ENCODE assay signal across 20 cellular contexts in the genomic region with DNA sequence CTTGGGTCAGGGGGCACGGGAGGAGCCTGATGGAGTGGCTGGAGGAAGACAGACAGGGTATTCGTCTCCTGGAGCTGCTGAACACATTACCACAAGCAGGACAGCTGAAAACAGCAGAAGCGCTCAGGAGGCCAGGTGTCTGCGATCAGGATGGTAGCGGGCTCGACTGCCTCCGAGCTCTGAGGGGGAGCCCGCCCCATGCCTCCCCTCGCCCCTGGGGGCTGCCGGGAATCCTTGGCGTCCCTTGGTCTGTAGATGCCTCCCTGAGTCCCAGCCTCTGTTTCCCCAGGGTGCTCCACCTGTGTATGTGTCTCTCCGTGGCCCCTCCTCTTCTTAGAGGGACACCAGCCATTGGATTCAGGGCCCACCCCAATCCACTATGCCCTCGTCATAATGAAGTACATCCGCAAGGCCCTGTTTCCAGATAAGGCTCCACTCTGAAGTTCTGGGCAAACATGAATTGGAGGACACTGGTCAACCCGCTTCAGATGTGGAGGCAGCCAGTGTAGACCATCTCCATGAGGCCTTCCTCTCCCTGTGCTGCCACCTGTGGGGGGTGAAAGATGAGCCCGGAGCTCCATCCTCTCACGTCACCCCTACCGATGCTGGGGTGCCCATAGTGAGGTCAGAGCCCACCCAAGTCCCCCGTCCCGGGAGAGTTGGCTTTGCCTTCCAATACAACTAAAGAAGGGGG.
DNase-seq lines count a peak whose midpoint lies in the region; ATAC-seq, FAIRE-seq and TF ChIP-seq lines count a peak whose summit lies in the region.
"Had no signal": no experiment of that assay in that cellular context is flagged by ENCODE, and none has a peak within 500 bp of the region (broad histone marks: within the 10 kb centered on the region; RNA-seq: fewer than 3 reads in every experiment).

No MANE protein-coding gene starts in this region.

- peaks cover 11% of the 10 kb centered on the region for H4K20me1 ChIP-seq in K562 (replicated peaks; ENCODE audit: control insufficient read depth, insufficient read depth, low read length)

- TF ChIP-seq RAD21 in K562 (CRISPR knock-in tag; conservative IDR thresholded peaks at IDR 0.05 in 1 of 2, IDR thresholded peaks at IDR 0.05 in 1 of 2), result no peak

- no peak for TF ChIP-seq POLR2A in K562 (conservative IDR thresholded peaks at IDR 0.05)
- no peak for TF ChIP-seq POLR2A in uterus (IDR thresholded peaks at IDR 0.05)
- TF ChIP-seq POLR2A in body of pancreas (IDR thresholded peaks at IDR 0.05), result no peak

- intact Hi-C loops in right cardiac atrium (cut with DNase I) (loop anchor here in 1 of 4 donors (10.0 kb wide), 1 partner anchor 94 kb away; no protein-coding TSS in a partner anchor), heart right ventricle (cut with DNase I) (no loop called here), K562 (cut with micrococcal nuclease) (no loop called here), uterus (cut with DNase I; ENCODE audit: low total_unique reads) (no loop called here), body of pancreas (cut with DNase I) (no loop called here)

- no peak overlapping the region for H3K27ac ChIP-seq in right cardiac atrium (ENCODE audit: low read length)
- H3K27ac ChIP-seq in heart right ventricle, result no peak overlapping the region
- H3K27ac ChIP-seq in K562 (ENCODE audit: extremely low read depth, low read depth, low read length), result no peak overlapping the region
- H3K27ac ChIP-seq in uterus, result peak overlapping the region; percentile 53 to 58
- no peak overlapping the region for H3K27ac ChIP-seq in body of pancreas
- H3K27ac ChIP-seq: HL-60 had no signal

- no peak for FAIRE-seq in K562 (lab: Jason Lieb, UNC)
- FAIRE-seq: RCC 7860 had no signal

- POLR2A ChIA-PET in K562 (lab: Yijun Ruan, JAX), result interaction anchor here (0.7 to 1.1 kb wide), 2 partner anchors 11 to 12 kb away, joined by 3 read pairs; no protein-coding TSS in a partner anchor

- H2AFZ ChIP-seq in K562 (ENCODE audit: low read depth, low read length), result no peak overlapping the region

- no peak overlapping the region for H3K4me3 ChIP-seq in right cardiac atrium (ENCODE audit: low read length)
- H3K4me3 ChIP-seq in heart right ventricle, result no peak overlapping the region
- no peak overlapping the region for H3K4me3 ChIP-seq in K562
- no peak overlapping the region for H3K4me3 ChIP-seq in uterus
- H3K4me3 ChIP-seq in body of pancreas, result no peak overlapping the region

- 92% methylated on average over 20 of the region's 20 CpGs for WGBS in right cardiac atrium
- WGBS in heart right ventricle, 2 donors, result 94 to 98% methylated on average over 20 of the region's 20 CpGs
- WGBS in K562 (ENCODE audit: insufficient coverage, low coverage, missing lambda C conversion rate), result 11% methylated on average over 20 of the region's 20 CpGs
- WGBS in body of pancreas, 2 donors, result 82 to 94% methylated on average over 16 to 20 of the region's 20 CpGs

- H3K4me2 ChIP-seq in K562 (ENCODE audit: insufficient read depth, low read length), result no peak overlapping the region

- ATAC-seq in right cardiac atrium, result no peak
- no peak for ATAC-seq in heart right ventricle
- no peak for ATAC-seq in K562
- peak; percentile 8 for ATAC-seq in omental fat pad (ENCODE audit: low FRiP score)
- no peak for ATAC-seq in body of pancreas

- CTCF ChIA-PET in K562 (lab: Yijun Ruan, JAX; ENCODE audit: low intra/inter-chr PET ratio), result no interaction called here

- in situ Hi-C loops in K562 (cut with MboI), result no loop called here

- H3K9ac ChIP-seq in K562 (ENCODE audit: insufficient read depth in 1 of 2, low read depth in 2 of 2, low read length in 2 of 2), result no peak overlapping the region

- no peaks in the 10 kb centered on the region for H3K27me3 ChIP-seq in right cardiac atrium (ENCODE audit: control insufficient read depth, insufficient read depth)
- no peaks in the 10 kb centered on the region for H3K27me3 ChIP-seq in heart right ventricle
- peaks cover 50 to 89% of the 10 kb centered on the region in 2 experiments; a peak in 4 of 5 replicates for H3K27me3 ChIP-seq in K562 (ENCODE audit: control insufficient read depth in 2 of 2, insufficient read depth in 2 of 2, low read length in 2 of 2)
- no peaks in the 10 kb centered on the region for H3K27me3 ChIP-seq in uterus
- H3K27me3 ChIP-seq in body of pancreas, result no peaks in the 10 kb centered on the region

- H3K4me1 ChIP-seq in right cardiac atrium (ENCODE audit: control insufficient read depth, insufficient read depth, low read length), result no peaks in the 10 kb centered on the region
- peaks cover 0 to 30% (median 14%) of the 10 kb centered on the region in 9 donors for H3K4me1 ChIP-seq in heart right ventricle
- peaks cover 0 to 4% of the 10 kb centered on the region in 2 experiments; a peak in 1 of 5 replicates for H3K4me1 ChIP-seq in K562 (replicated peaks in 1 of 2; ENCODE audit: control insufficient read depth in 2 of 2, insufficient read depth in 2 of 2, low read length in 2 of 2)
- peaks cover 5% of the 10 kb centered on the region in 2 donors for H3K4me1 ChIP-seq in uterus
- peaks cover 6% of the 10 kb centered on the region for H3K4me1 ChIP-seq in body of pancreas

- no peak for TF ChIP-seq EP300 in K562 (IDR thresholded peaks at IDR 0.05; ENCODE audit: low read length)

- no peaks in the 10 kb centered on the region for H3K9me1 ChIP-seq in K562 (ENCODE audit: control insufficient read depth, insufficient read depth, low read length)

- no TSS peak for BruUV-seq in K562 (replicated peaks; lab: Mats Ljungman, UMichigan)

- peaks cover 0 to 40% (median 14%) of the 10 kb centered on the region in 9 donors for H3K36me3 ChIP-seq in heart right ventricle
- no peaks in the 10 kb centered on the region for H3K36me3 ChIP-seq in K562 (ENCODE audit: control insufficient read depth, insufficient read depth, low read length)
- no peaks in the 10 kb centered on the region for H3K36me3 ChIP-seq in uterus
- H3K36me3 ChIP-seq in body of pancreas (replicated peaks in 1 of 2; ENCODE audit: insufficient read depth in 1 of 2, low read depth in 2 of 2), result peaks cover 10 to 22% of the 10 kb centered on the region in 2 donors

- DNase-seq in right cardiac atrium (peak in 2 of 3 donors; percentile 48 to 49), heart right ventricle (no peak), K562 (ENCODE audit: extremely low read depth in 1 of 4, low spot score in 3 of 4) (no peak), omental fat pad (ENCODE audit: low spot score) (no peak), uterus (no peak), body of pancreas (no peak), NCI-H526 (lab: John Stamatoyannopoulos, UW) (no peak), middle frontal gyrus (ENCODE audit: extremely low spot score, low spot score) (no peak)
- DNase-seq: CD4-positive, CD25-positive, alpha-beta regulatory T cell; DMS79; H7; HFFc6; IMR-90; NCI-H1105; NCI-H2029 treated with DMSO at 0.1 percent for 48 hours; NCI-H345; NCI-H524; NCI-H82 had no signal

- H3K9me3 ChIP-seq in right cardiac atrium (ENCODE audit: control insufficient read depth, low read length), result no peaks in the 10 kb centered on the region
- no peaks in the 10 kb centered on the region for H3K9me3 ChIP-seq in heart right ventricle
- H3K9me3 ChIP-seq in K562 (replicated peaks; ENCODE audit: control insufficient read depth, insufficient read depth, low read depth, low read length), result no peaks in the 10 kb centered on the region
- H3K9me3 ChIP-seq in uterus, result no peaks in the 10 kb centered on the region
- no peaks in the 10 kb centered on the region for H3K9me3 ChIP-seq in body of pancreas

- TF ChIP-seq CTCF in heart right ventricle (IDR thresholded peaks at IDR 0.05), result no peak
- TF ChIP-seq CTCF in K562 (IDR thresholded peaks at IDR 0.05 in 2 of 3, conservative IDR thresholded peaks at IDR 0.05 in 1 of 3; ENCODE audit: insufficient read depth in 2 of 3, low read depth in 1 of 3, low read length in 3 of 3), result no peak
- TF ChIP-seq CTCF in omental fat pad (IDR thresholded peaks at IDR 0.05), result no peak
- TF ChIP-seq CTCF in uterus (IDR thresholded peaks at IDR 0.05), result no peak
- no peak for TF ChIP-seq CTCF in body of pancreas (IDR thresholded peaks at IDR 0.05)

- no peaks in the 10 kb centered on the region for H3K79me2 ChIP-seq in K562 (ENCODE audit: control insufficient read depth, insufficient read depth, low read length)

TF ChIP-seq in K562, 482 proteins besides CTCF, POLR2A, EP300 and RAD21:
- TF ChIP-seq ZSCAN29 (IDR thresholded peaks at IDR 0.05), result peak; percentile 90
- TF ChIP-seq, protein P1, sequence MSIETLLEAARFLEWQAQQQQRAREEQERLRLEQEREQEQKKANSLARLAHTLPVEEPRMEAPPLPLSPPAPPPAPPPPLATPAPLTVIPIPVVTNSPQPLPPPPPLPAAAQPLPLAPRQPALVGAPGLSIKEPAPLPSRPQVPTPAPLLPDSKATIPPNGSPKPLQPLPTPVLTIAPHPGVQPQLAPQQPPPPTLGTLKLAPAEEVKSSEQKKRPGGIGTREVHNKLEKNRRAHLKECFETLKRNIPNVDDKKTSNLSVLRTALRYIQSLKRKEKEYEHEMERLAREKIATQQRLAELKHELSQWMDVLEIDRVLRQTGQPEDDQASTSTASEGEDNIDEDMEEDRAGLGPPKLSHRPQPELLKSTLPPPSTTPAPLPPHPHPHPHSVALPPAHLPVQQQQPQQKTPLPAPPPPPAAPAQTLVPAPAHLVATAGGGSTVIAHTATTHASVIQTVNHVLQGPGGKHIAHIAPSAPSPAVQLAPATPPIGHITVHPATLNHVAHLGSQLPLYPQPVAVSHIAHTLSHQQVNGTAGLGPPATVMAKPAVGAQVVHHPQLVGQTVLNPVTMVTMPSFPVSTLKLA (conservative IDR thresholded peaks at IDR 0.05), result no peak

Comparison
In these comparisons a context has a peak if more than half of its experiments do, and no peak if none do; other contexts are left out.
1. DNase-seq: peak in right cardiac atrium (2 of 3); none in heart right ventricle (0 of 2), K562 (0 of 4), omental fat pad (single experiment), uterus (0 of 2), body of pancreas (0 of 4), NCI-H526 (0 of 2) and middle frontal gyrus (single experiment).
2. H3K27ac ChIP-seq: peak in uterus (2 of 2); none in right cardiac atrium (single experiment), heart right ventricle (0 of 10), K562 (single experiment) and body of pancreas (0 of 4).